In the genomic region with DNA sequence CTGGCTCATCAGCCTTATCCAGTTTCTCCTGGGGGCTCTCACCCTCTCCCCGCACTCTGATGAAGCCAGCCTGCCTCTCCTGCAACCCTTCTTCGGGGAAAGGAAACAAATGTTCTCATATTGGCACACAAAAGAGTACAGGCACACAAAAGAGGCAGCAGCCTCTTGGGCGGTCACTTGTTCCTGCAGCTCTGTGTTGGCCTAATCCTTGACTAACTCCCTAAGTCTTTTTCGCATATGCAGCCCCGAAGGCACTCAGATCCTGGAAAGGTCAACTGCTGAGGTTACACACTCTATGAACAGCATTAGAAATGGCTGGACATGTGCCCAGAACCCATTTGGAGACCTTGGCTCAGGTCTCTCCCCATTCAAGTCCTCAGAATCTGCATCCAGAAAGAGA, we compare ENCODE assay signal across 15 cellular contexts. TPM values are rescaled to one million over a fixed set of nuclear protein-coding genes. Genes with fewer than 3 reads are reported as not detected.
DNase-seq lines count a peak whose midpoint lies in the region; ATAC-seq and TF ChIP-seq lines count a peak whose summit lies in the region.
"Had no signal": no experiment of that assay in that cellular context is flagged by ENCODE, and none has a peak within 500 bp of the region (broad histone marks: within the 10 kb centered on the region; RNA-seq: fewer than 3 reads in every experiment).

No MANE protein-coding gene starts in this region.

- peaks cover 20% of the 10 kb centered on the region for H3K4me1 ChIP-seq in right cardiac atrium (ENCODE audit: control insufficient read depth, insufficient read depth, low read length)
- H3K4me1 ChIP-seq in prostate gland (replicated peaks), result peaks cover 11% of the 10 kb centered on the region
- no peaks in the 10 kb centered on the region for H3K4me1 ChIP-seq in uterus
- no peaks in the 10 kb centered on the region for H3K4me1 ChIP-seq in foreskin keratinocyte

- intact Hi-C loops in right cardiac atrium (cut with DNase I), result no loop called here
- intact Hi-C loops in prostate gland (cut with DNase I), result no loop called here
- intact Hi-C loops in uterus (cut with DNase I; ENCODE audit: low total_unique reads), result no loop called here

- H3K27me3 ChIP-seq in right cardiac atrium (ENCODE audit: control insufficient read depth, insufficient read depth) (no peaks in the 10 kb centered on the region), prostate gland (replicated peaks; ENCODE audit: insufficient read depth) (no peaks in the 10 kb centered on the region), uterus (no peaks in the 10 kb centered on the region), foreskin keratinocyte (peaks cover 6% of the 10 kb centered on the region)

- ATAC-seq in right cardiac atrium (peak; percentile 90 to 93), omental fat pad (ENCODE audit: low FRiP score) (no peak), foreskin keratinocyte (no peak), GM21737 (IDR thresholded peaks at IDR 0.05; ENCODE audit: unreplicated experiment) (no peak)
- ATAC-seq: T-helper 17 cell had no signal

- no peaks in the 10 kb centered on the region for H3K9me3 ChIP-seq in right cardiac atrium (ENCODE audit: control insufficient read depth, low read length)
- no peaks in the 10 kb centered on the region for H3K9me3 ChIP-seq in prostate gland
- H3K9me3 ChIP-seq in uterus, result no peaks in the 10 kb centered on the region

- H3K36me3 ChIP-seq in prostate gland (no peaks in the 10 kb centered on the region), uterus (no peaks in the 10 kb centered on the region)

- TF ChIP-seq POLR2A in prostate gland (IDR thresholded peaks at IDR 0.05) (no peak), uterus (IDR thresholded peaks at IDR 0.05) (no peak)

- H3K4me3 ChIP-seq in right cardiac atrium (ENCODE audit: low read length) (no peak overlapping the region), prostate gland (no peak overlapping the region), uterus (no peak overlapping the region)

- DNase-seq in caudate nucleus (lab: John Stamatoyannopoulos, UW) (peak in 10 of 61 donors; percentile 5 to 82 (median 20)), right cardiac atrium (peak; percentile 78 to 88 (median 81)), prostate gland (ENCODE audit: low spot score) (no peak), uterus (peak; percentile 58 to 72), omental fat pad (ENCODE audit: low spot score) (no peak), foreskin keratinocyte (no peak)
- DNase-seq: activated CD4-positive, alpha-beta T cell treated with anti-CD3 and anti-CD28 coated beads, Interleukin-2, amount 10 ng/mL, durations not matched to agents 7 days and 5 days; endodermal cell; KG1; NCI-H1417 treated with DMSO at 0.1 percent for 48 hours; NCI-H510A treated with DMSO at 0.1 percent for 48 hours; T-helper 17 cell had no signal

- WGBS in right cardiac atrium, result 50% methylated on average over 5 of the region's 5 CpGs
- WGBS in prostate gland, result 33% methylated on average over 5 of the region's 5 CpGs

- TF ChIP-seq CTCF in prostate gland (IDR thresholded peaks at IDR 0.05) (no peak), uterus (IDR thresholded peaks at IDR 0.05) (no peak), omental fat pad (IDR thresholded peaks at IDR 0.05) (no peak), foreskin keratinocyte (conservative IDR thresholded peaks at IDR 0.05) (no peak)

- H3K27ac ChIP-seq in caudate nucleus (ENCODE audit: low read depth, low read length), result peak overlapping the region; percentile 69
- H3K27ac ChIP-seq in right cardiac atrium (ENCODE audit: low read length), result peak overlapping the region; percentile 94
- peak overlapping the region; percentile 39 to 60 for H3K27ac ChIP-seq in prostate gland
- peak overlapping the region in 1 of 2 donors; percentile 50 for H3K27ac ChIP-seq in uterus
- no peak overlapping the region for H3K27ac ChIP-seq in foreskin keratinocyte
- H3K27ac ChIP-seq: RWPE1 had no signal

RNA-seq across cellular contexts. Expression of a gene that starts 7.4 kb away (rescaled TPM):
- total RNA-seq in right cardiac atrium (1 to 10 TPM in 1 of 4 donors, under 1 TPM in 3; 0.50 to 2.1 (median 0.73) TPM), prostate gland (1 to 10 TPM in 1 of 2 donors, not detected in 1; 2.4 TPM), uterus (1 to 10 TPM in 1 of 4 donors, not detected in 3; 3.1 TPM), omental fat pad (1 to 10 TPM in 1 of 4 donors, not detected in 3; 8.7 TPM), foreskin keratinocyte (0.27 TPM in 1 of 2 replicates, not detected in the other)
- polyA plus RNA-seq in right cardiac atrium (1.8 TPM), foreskin keratinocyte (0.38 TPM in 1 of 2 replicates, not detected in the other)
- total RNA-seq: activated CD4-positive, alpha-beta T cell treated with anti-CD3 and anti-CD28 coated beads, Interleukin-2, amount 10 ng/mL, durations not matched to agents 7 days and 5 days; endodermal cell; lung microvascular endothelial cell; T-helper 17 cell had no signal

RNA-seq across cellular contexts. Expression of a gene that starts 25.0 kb away (rescaled TPM):
- total RNA-seq in right cardiac atrium (10 to 100 TPM; 11.4 to 18.5 (median 15.0) TPM), prostate gland (10 to 100 TPM; 21.2 to 28.3 TPM), uterus (10 to 100 TPM in 2 of 4 donors, 1 to 10 TPM in 2; 1.8 to 19.3 (median 10.9) TPM), omental fat pad (10 to 100 TPM in 1 of 4 donors, 1 to 10 TPM in 3; 5.0 to 18.6 (median 7.7) TPM), foreskin keratinocyte (10.0 and 10.5 TPM in 2 replicates)
- polyA plus RNA-seq in right cardiac atrium (5.6 TPM), foreskin keratinocyte (6.2 and 6.4 TPM in 2 replicates)

RNA-seq across cellular contexts. Expression of a gene that starts 27.7 kb away (rescaled TPM):
- 1 to 10 TPM in 1 of 4 donors, under 1 TPM in 3; 0.71 to 1.0 (median 0.87) TPM for total RNA-seq in right cardiac atrium
- 0.86 TPM for polyA plus RNA-seq in right cardiac atrium
- total RNA-seq in prostate gland, result 10 to 100 TPM in 1 of 2 donors, 1 to 10 TPM in 1; 9.9 to 32.2 TPM
- 10 to 100 TPM in 1 of 4 donors, under 1 TPM in 1, not detected in 2; 0.67 to 10.5 TPM for total RNA-seq in uterus
- total RNA-seq in omental fat pad, result 1 to 10 TPM in 2 of 4 donors, under 1 TPM in 2; 0.19 to 2.9 (median 1.5) TPM
- 21.7 and 29.0 TPM in 2 replicates for total RNA-seq in foreskin keratinocyte
- 8.2 and 12.3 TPM in 2 replicates for polyA plus RNA-seq in foreskin keratinocyte

Comparison
In these comparisons a context has a peak if more than half of its experiments do, and no peak if none do; other contexts are left out.
1. DNase-seq: peak in right cardiac atrium (3 of 3) and uterus (2 of 2); none in prostate gland (single experiment), omental fat pad (single experiment) and foreskin keratinocyte (0 of 2).
2. ATAC-seq: peak in right cardiac atrium (2 of 2); none in omental fat pad (single experiment), foreskin keratinocyte (single experiment) and GM21737 (single experiment).